1 cellular context compared by ENCODE assay signal in genomic region chr10:123718544-123719060, GRCh38.
TF ChIP-seq lines count a peak whose summit lies in the region.

No MANE protein-coding gene starts in this region.

TF ChIP-seq in GM23338, 12 proteins besides CTCF, POLR2A, EP300 and RAD21 (continued from another document):
- TF ChIP-seq REST (IDR thresholded peaks at IDR 0.05; ENCODE audit: unreplicated experiment) (no peak), EZH2 (IDR thresholded peaks at IDR 0.05; ENCODE audit: low read depth, unreplicated experiment) (no peak)
